Comparison of ENCODE assay signal across 11 cellular contexts in genomic region chr4:7941111-7942018, GRCh38. TPM values are rescaled to one million over a fixed set of nuclear protein-coding genes. Genes with fewer than 3 reads are reported as not detected.
DNase-seq lines count a peak whose midpoint lies in the region; ATAC-seq and TF ChIP-seq lines count a peak whose summit lies in the region.
"Had no signal": no experiment of that assay in that cellular context is flagged by ENCODE, and none has a peak within 500 bp of the region (broad histone marks: within the 10 kb centered on the region; RNA-seq: fewer than 3 reads in every experiment).

No MANE protein-coding gene starts in this region.

- no peak overlapping the region for H3K27ac ChIP-seq in CD8-positive, alpha-beta memory T cell (ENCODE audit: low read depth, low read length)
- H3K27ac ChIP-seq: HL-60 had no signal

- peaks cover 0 to 3% (median 0%) of the 10 kb centered on the region in 3 donors for H3K36me3 Mint-ChIP-seq in CD8-positive, alpha-beta memory T cell
- no peaks in the 10 kb centered on the region for H3K36me3 Mint-ChIP-seq in brain
- H3K36me3 Mint-ChIP-seq in naive thymus-derived CD8-positive, alpha-beta T cell, result no peaks in the 10 kb centered on the region

- no peak for DNase-seq in CD8-positive, alpha-beta memory T cell
- DNase-seq in HK-2 (ENCODE audit: unreplicated experiment) (peak; percentile 51), left colon (no peak), OCI-M2 (lab: John Stamatoyannopoulos, UW; ENCODE audit: unreplicated experiment) (no peak), C1 segment of cervical spinal cord (lab: John Stamatoyannopoulos, UW) (no peak)
- no peak for DNase-seq in naive thymus-derived CD8-positive, alpha-beta T cell
- DNase-seq: DND-41; stimulated activated CD4-positive, alpha-beta T cell treated with anti-CD3 and anti-CD28 coated beads, Interleukin-15, amount 100 ng/mL, for 24 hours had no signal

- peaks cover 4 to 13% of the 10 kb centered on the region in 2 donors for H3K27me3 Mint-ChIP-seq in CD8-positive, alpha-beta memory T cell
- peaks cover 16% of the 10 kb centered on the region for H3K27me3 Mint-ChIP-seq in brain
- peaks cover 0 to 25% (median 0%) of the 10 kb centered on the region in 5 donors for H3K27me3 Mint-ChIP-seq in naive thymus-derived CD8-positive, alpha-beta T cell

- intact Hi-C loops in left colon (cut with DNase I, micrococcal nuclease), result no loop called here

- POLR2A ChIA-PET in CD8-positive, alpha-beta memory T cell (lab: Charles Lee), result no interaction called here
- POLR2A ChIA-PET in naive thymus-derived CD8-positive, alpha-beta T cell (lab: Charles Lee), result no interaction called here

- peak overlapping the region in 3 of 8 donors; percentile 49 to 78 (median 64) for H3K27ac Mint-ChIP-seq in CD8-positive, alpha-beta memory T cell
- peak overlapping the region; percentile 52 to 85 (median 67) for H3K27ac Mint-ChIP-seq in brain
- peak overlapping the region in 4 of 10 donors; percentile 5 to 54 (median 52) for H3K27ac Mint-ChIP-seq in naive thymus-derived CD8-positive, alpha-beta T cell

- H3K27me3 ChIP-seq in CD8-positive, alpha-beta memory T cell (ENCODE audit: insufficient read depth, low read length, poor library complexity, severe bottlenecking), result no peaks in the 10 kb centered on the region

- TF ChIP-seq CTCF in brain (conservative IDR thresholded peaks at IDR 0.05), result no peak

- CTCF ChIA-PET in CD8-positive, alpha-beta memory T cell (lab: Charles Lee), result interaction anchor here (1.1 kb wide), 1 partner anchor 97 kb away, joined by 4 read pairs; no protein-coding TSS in a partner anchor

- H3K4me1 ChIP-seq in CD8-positive, alpha-beta memory T cell (ENCODE audit: insufficient read depth, low read length), result peaks cover 20% of the 10 kb centered on the region

- no peak for ATAC-seq in naive thymus-derived CD8-positive, alpha-beta T cell
- ATAC-seq in left colon (no peak), GM21576 (IDR thresholded peaks at IDR 0.05; ENCODE audit: unreplicated experiment) (no peak)

- H3K4me3 Mint-ChIP-seq in CD8-positive, alpha-beta memory T cell, result peak overlapping the region; percentile 2 to 87 (median 54)
- H3K4me3 Mint-ChIP-seq in brain, result peak overlapping the region; percentile 40 to 85 (median 68)
- peak overlapping the region in 9 of 10 donors; percentile 9 to 66 (median 34) for H3K4me3 Mint-ChIP-seq in naive thymus-derived CD8-positive, alpha-beta T cell

- no peaks in the 10 kb centered on the region for H3K9me3 ChIP-seq in CD8-positive, alpha-beta memory T cell (ENCODE audit: low read length)

- no peak overlapping the region for H3K4me3 ChIP-seq in CD8-positive, alpha-beta memory T cell (ENCODE audit: low read length)

- H3K36me3 ChIP-seq in CD8-positive, alpha-beta memory T cell (ENCODE audit: insufficient read depth, low read length), result no peaks in the 10 kb centered on the region

- peaks cover 18 to 23% (median 18%) of the 10 kb centered on the region in 3 donors for H3K4me1 Mint-ChIP-seq in CD8-positive, alpha-beta memory T cell
- H3K4me1 Mint-ChIP-seq in brain, result peaks cover 37% of the 10 kb centered on the region
- H3K4me1 Mint-ChIP-seq in naive thymus-derived CD8-positive, alpha-beta T cell, result peaks cover 12 to 23% (median 17%) of the 10 kb centered on the region in 4 donors

- no peaks in the 10 kb centered on the region for H3K9me3 Mint-ChIP-seq in CD8-positive, alpha-beta memory T cell
- H3K9me3 Mint-ChIP-seq in brain, result peaks cover 0 to 2% (median 0%) of the 10 kb centered on the region in 5 experiments
- H3K9me3 Mint-ChIP-seq in naive thymus-derived CD8-positive, alpha-beta T cell, result no peaks in the 10 kb centered on the region

RNA-seq across cellular contexts. Expression of gene AFAP1, which starts 1.7 kb away (rescaled TPM):
- 10 to 100 TPM; 18.4 to 19.9 TPM for total RNA-seq in CD8-positive, alpha-beta memory T cell
- 2.3 TPM for polyA plus RNA-seq in CD8-positive, alpha-beta memory T cell
- 15.3 TPM for polyA plus RNA-seq in brain (ENCODE audit: insufficient read depth, low read depth, low replicate concordance)
- total RNA-seq in naive thymus-derived CD8-positive, alpha-beta T cell, result 1 to 10 TPM; 7.4 to 7.6 TPM
- polyA plus RNA-seq in naive thymus-derived CD8-positive, alpha-beta T cell, result 1 to 10 TPM in 1 of 3 donors, under 1 TPM in 2; 0.90 to 3.3 (median 0.94) TPM
- 10 to 100 TPM; 41.2 to 46.2 TPM for total RNA-seq in left colon
